In the genomic region with DNA sequence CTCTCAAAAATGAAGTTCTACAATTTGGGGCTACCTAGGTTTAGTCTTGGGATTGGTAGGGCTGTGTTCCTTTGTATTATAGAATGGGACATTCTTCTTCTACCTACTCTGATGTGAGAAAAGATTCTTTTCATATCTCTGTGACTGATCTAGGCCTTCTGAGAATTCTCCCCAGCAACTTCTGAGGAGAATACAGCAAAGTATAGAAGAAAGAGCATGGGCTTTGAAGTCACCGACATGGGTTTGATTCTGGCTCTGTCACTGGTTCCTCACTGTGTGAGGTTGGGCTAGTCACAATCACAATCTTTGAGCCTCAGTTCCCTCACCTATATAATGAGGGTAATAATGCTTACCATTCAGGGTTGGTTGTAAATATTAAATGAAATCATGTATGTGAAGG, we compare ENCODE assay signal across 14 cellular contexts. TPM values are rescaled to one million over a fixed set of nuclear protein-coding genes. Genes with fewer than 3 reads are reported as not detected.
A peak's percentile ranks its signal among the peaks of the same experiment; 100 is the strongest.
DNase-seq lines count a peak whose midpoint lies in the region; ATAC-seq and TF ChIP-seq lines count a peak whose summit lies in the region.
"Had no signal": no experiment of that assay in that cellular context is flagged by ENCODE, and none has a peak within 500 bp of the region (broad histone marks: within the 10 kb centered on the region; RNA-seq: fewer than 3 reads in every experiment).

No MANE protein-coding gene starts in this region.

- TF ChIP-seq CTCF in heart left ventricle (IDR thresholded peaks at IDR 0.05) (no peak), right atrium auricular region (IDR thresholded peaks at IDR 0.05) (no peak), transverse colon (IDR thresholded peaks at IDR 0.05) (no peak)
- no peak for TF ChIP-seq CTCF in activated CD8-positive, alpha-beta T cell treated with anti-CD3 and anti-CD28 coated beads for 36 hours (IDR thresholded peaks at IDR 0.05)

- TF ChIP-seq POLR2A in heart left ventricle (IDR thresholded peaks at IDR 0.05) (no peak), transverse colon (IDR thresholded peaks at IDR 0.05) (no peak)

- H3K4me1 ChIP-seq in heart left ventricle (peaks cover 9 to 83% (median 63%) of the 10 kb centered on the region in 12 donors), right atrium auricular region (peaks cover 0 to 73% of the 10 kb centered on the region in 2 donors), transverse colon (peaks cover 27 to 71% (median 57%) of the 10 kb centered on the region in 4 donors), aorta (ENCODE audit: control insufficient read depth in 1 of 2, insufficient read depth in 2 of 2, low read length in 2 of 2) (no peaks in the 10 kb centered on the region)

- H3K9me3 Mint-ChIP-seq in activated CD8-positive, alpha-beta T cell treated with anti-CD3 and anti-CD28 coated beads for 36 hours = no peaks in the 10 kb centered on the region
- H3K9me3 Mint-ChIP-seq in memory B cell = no peaks in the 10 kb centered on the region

- ATAC-seq in heart left ventricle = no peak
- no peak for ATAC-seq in activated CD8-positive, alpha-beta T cell treated with anti-CD3 and anti-CD28 coated beads for 36 hours
- no peak for ATAC-seq in memory B cell (ENCODE audit: low read depth)
- no peak for ATAC-seq in esophagus mucosa
- ATAC-seq in aorta (ENCODE audit: low FRiP score) = no peak

- in situ Hi-C loops in transverse colon (cut with MboI; ENCODE audit: low pct_ligation_motif_present in 1 of 4, low pct_unique_long_range_greater_than_20kb in 1 of 4, low sequenced_read_pairs in 3 of 4) = loop anchor here in 2 of 4 donors (25.0 kb wide), 1 partner anchor 180 kb away; a partner anchor contains a TSS

- CTCF ChIA-PET in activated CD8-positive, alpha-beta T cell treated with anti-CD3 and anti-CD28 coated beads for 36 hours (lab: Charles Lee) = interaction anchor here (0.8 to 22.8 kb wide), 4 partner anchors 9 to 88 kb away, joined by 3 to 460 read pairs (median 3); no protein-coding TSS in a partner anchor

- H3K9me3 ChIP-seq in heart left ventricle = no peaks in the 10 kb centered on the region
- no peaks in the 10 kb centered on the region for H3K9me3 ChIP-seq in right atrium auricular region
- H3K9me3 ChIP-seq in transverse colon = no peaks in the 10 kb centered on the region
- no peaks in the 10 kb centered on the region for H3K9me3 ChIP-seq in aorta (ENCODE audit: control insufficient read depth, low read length)
- H3K9me3 ChIP-seq: SJCRH30 had no signal

- POLR2A ChIA-PET in activated CD8-positive, alpha-beta T cell treated with anti-CD3 and anti-CD28 coated beads for 36 hours (lab: Charles Lee) = interaction anchor here (1.9 to 36.0 kb wide), 2 partner anchors 16 to 22 kb away, joined by 5 to 1266 read pairs; a partner anchor contains a TSS

- H3K4me1 Mint-ChIP-seq in activated CD8-positive, alpha-beta T cell treated with anti-CD3 and anti-CD28 coated beads for 36 hours (ENCODE audit: low read depth) = peaks cover 69% of the 10 kb centered on the region
- H3K4me1 Mint-ChIP-seq in memory B cell = peaks cover 30% of the 10 kb centered on the region

- intact Hi-C loops in heart left ventricle (cut with DNase I) = no loop called here
- intact Hi-C loops in activated CD8-positive, alpha-beta T cell treated with anti-CD3 and anti-CD28 coated beads for 36 hours (cut with micrococcal nuclease) = no loop called here
- intact Hi-C loops in transverse colon (cut with DNase I; ENCODE audit: low total_unique reads) = no loop called here
- intact Hi-C loops in aorta (cut with DNase I) = no loop called here

- no peak for TF ChIP-seq EP300 in transverse colon (IDR thresholded peaks at IDR 0.05; ENCODE audit: low read depth)

- 35 to 55% (median 51%) methylated on average over 1 of the region's 1 CpG for WGBS in heart left ventricle, 4 donors
- 55 to 75% methylated on average over 1 of the region's 1 CpG for WGBS in transverse colon (ENCODE audit: low coverage in 1 of 2), 2 donors
- WGBS in aorta, 2 donors = 32% methylated on average over 1 of the region's 1 CpG

- no peak overlapping the region for H3K4me3 Mint-ChIP-seq in activated CD8-positive, alpha-beta T cell treated with anti-CD3 and anti-CD28 coated beads for 36 hours
- H3K4me3 Mint-ChIP-seq in memory B cell = no peak overlapping the region

- H3K27ac Mint-ChIP-seq in activated CD8-positive, alpha-beta T cell treated with anti-CD3 and anti-CD28 coated beads for 36 hours = peak overlapping the region; percentile 82
- peak overlapping the region; percentile 77 for H3K27ac Mint-ChIP-seq in memory B cell

- H3K4me3 ChIP-seq in heart left ventricle (no peak overlapping the region), right atrium auricular region (no peak overlapping the region), transverse colon (no peak overlapping the region), aorta (ENCODE audit: low read length in 2 of 2) (no peak overlapping the region)
- H3K4me3 ChIP-seq: SJCRH30 had no signal

- no peaks in the 10 kb centered on the region for H3K27me3 ChIP-seq in heart left ventricle
- H3K27me3 ChIP-seq in right atrium auricular region = no peaks in the 10 kb centered on the region
- H3K27me3 ChIP-seq in transverse colon = no peaks in the 10 kb centered on the region
- H3K27me3 ChIP-seq in aorta (ENCODE audit: control insufficient read depth in 1 of 2, insufficient read depth in 2 of 2, low read length in 1 of 2) = no peaks in the 10 kb centered on the region
- H3K27me3 ChIP-seq: SJCRH30 had no signal

- peaks cover 30% of the 10 kb centered on the region for H3K36me3 Mint-ChIP-seq in activated CD8-positive, alpha-beta T cell treated with anti-CD3 and anti-CD28 coated beads for 36 hours (ENCODE audit: low read depth)
- H3K36me3 Mint-ChIP-seq in memory B cell = peaks cover 11% of the 10 kb centered on the region

- H3K36me3 ChIP-seq in heart left ventricle = peaks cover 0 to 39% (median 19%) of the 10 kb centered on the region in 9 donors
- H3K36me3 ChIP-seq in right atrium auricular region = peaks cover 28% of the 10 kb centered on the region
- H3K36me3 ChIP-seq in transverse colon = peaks cover 0 to 8% (median 0%) of the 10 kb centered on the region in 4 donors
- peaks cover 3 to 5% of the 10 kb centered on the region in 2 donors for H3K36me3 ChIP-seq in aorta (ENCODE audit: control insufficient read depth in 1 of 2, insufficient read depth in 2 of 2, low read length in 1 of 2)

- DNase-seq in heart left ventricle = no peak
- no peak for DNase-seq in right atrium auricular region (ENCODE audit: low spot score)
- no peak for DNase-seq in activated CD8-positive, alpha-beta T cell treated with anti-CD3 and anti-CD28 coated beads for 36 hours
- no peak for DNase-seq in memory B cell (ENCODE audit: low spot score in 2 of 2)
- DNase-seq in transverse colon = no peak
- no peak for DNase-seq in aorta
- no peak for DNase-seq in stimulated activated CD4-positive, alpha-beta T cell treated with anti-CD3 and anti-CD28 coated beads, Interleukin-1b, Interleukin-23, amount 100 ng/mL, for 48 hours
- DNase-seq: activated CD4-positive, CD25-positive, alpha-beta regulatory T cell; activated gamma-delta T cell; AML-193; SJCRH30 had no signal

- H3K27ac ChIP-seq in heart left ventricle = peak overlapping the region in 7 of 12 donors; percentile 11 to 96 (median 75)
- H3K27ac ChIP-seq in right atrium auricular region = peak overlapping the region in 1 of 2 donors; percentile 68
- peak overlapping the region; percentile 55 to 99 (median 78) for H3K27ac ChIP-seq in transverse colon
- no peak overlapping the region for H3K27ac ChIP-seq in aorta (ENCODE audit: low read depth in 1 of 2, low read length in 2 of 2)
- H3K27ac ChIP-seq: SJCRH30 had no signal

- H3K27me3 Mint-ChIP-seq in activated CD8-positive, alpha-beta T cell treated with anti-CD3 and anti-CD28 coated beads for 36 hours = no peaks in the 10 kb centered on the region
- H3K27me3 Mint-ChIP-seq in memory B cell = no peaks in the 10 kb centered on the region

RNA-seq across cellular contexts. Expression of a gene that starts 5.0 kb away (rescaled TPM):
- total RNA-seq in heart left ventricle (10 to 100 TPM; 38.4 to 82.9 (median 67.2) TPM), right atrium auricular region (10 to 100 TPM; 37.1 to 68.9 TPM), transverse colon (100 to 1,000 TPM in 2 of 4 donors, 10 to 100 TPM in 2; 59.1 to 160 (median 112) TPM), esophagus mucosa (29.1 TPM), aorta (100 to 1,000 TPM; 138 to 146 TPM)
- polyA plus RNA-seq in heart left ventricle (10 to 100 TPM; 61.3 to 65.6 TPM), aorta (100 to 1,000 TPM in 1 of 2 donors, 10 to 100 TPM in 1; 22.7 to 149 TPM)
- total RNA-seq in activated CD8-positive, alpha-beta T cell treated with anti-CD3 and anti-CD28 coated beads for 36 hours = 10 to 100 TPM; 26.4 to 28.5 TPM

RNA-seq across cellular contexts. Expression of a gene that starts 10.8 kb away (rescaled TPM):
- total RNA-seq in heart left ventricle (not detected), right atrium auricular region (not detected), transverse colon (not detected), esophagus mucosa (not detected), aorta (not detected)
- polyA plus RNA-seq in heart left ventricle (not detected), aorta (not detected)
- not detected for total RNA-seq in activated CD8-positive, alpha-beta T cell treated with anti-CD3 and anti-CD28 coated beads for 36 hours
- total RNA-seq: MCF 10A, mesenteric fat pad, SJCRH30 had no signal

RNA-seq across cellular contexts. Expression of a gene that starts 11.1 kb away (rescaled TPM):
- 100 to 1,000 TPM; 108 to 394 (median 167) TPM for total RNA-seq in heart left ventricle
- 100 to 1,000 TPM; 258 to 460 TPM for polyA plus RNA-seq in heart left ventricle
- total RNA-seq in right atrium auricular region = 100 to 1,000 TPM; 398 to 533 TPM
- 100 to 1,000 TPM; 226 to 244 TPM for total RNA-seq in activated CD8-positive, alpha-beta T cell treated with anti-CD3 and anti-CD28 coated beads for 36 hours
- total RNA-seq in transverse colon = 100 to 1,000 TPM; 303 to 452 (median 386) TPM
- 84.0 TPM for total RNA-seq in esophagus mucosa
- 100 to 1,000 TPM; 197 to 233 TPM for total RNA-seq in aorta
- 1,000 to 10,000 TPM in 1 of 2 donors, 100 to 1,000 TPM in 1; 849 to 1,017 TPM for polyA plus RNA-seq in aorta

RNA-seq across cellular contexts. Expression of a gene that starts 18.4 kb away (rescaled TPM):
- total RNA-seq in heart left ventricle (10 to 100 TPM in 6 of 9 donors, 1 to 10 TPM in 3; 4.6 to 30.9 (median 11.6) TPM), right atrium auricular region (10 to 100 TPM in 1 of 2 donors, 1 to 10 TPM in 1; 9.7 to 36.9 TPM), transverse colon (10 to 100 TPM in 2 of 4 donors, 1 to 10 TPM in 2; 7.2 to 14.1 (median 9.6) TPM), esophagus mucosa (3.7 TPM), aorta (10 to 100 TPM; 59.0 to 79.5 TPM)
- polyA plus RNA-seq in heart left ventricle (10 to 100 TPM; 10.4 to 22.1 TPM), aorta (100 to 1,000 TPM in 1 of 2 donors, 10 to 100 TPM in 1; 14.7 to 116 TPM)
- total RNA-seq in activated CD8-positive, alpha-beta T cell treated with anti-CD3 and anti-CD28 coated beads for 36 hours = 100 to 1,000 TPM; 315 to 330 TPM

RNA-seq across cellular contexts. Expression of a gene that starts 18.4 kb away (rescaled TPM):
- total RNA-seq in heart left ventricle (10 to 100 TPM in 2 of 9 donors, 1 to 10 TPM in 7; 3.5 to 63.2 (median 5.9) TPM), right atrium auricular region (1 to 10 TPM; 3.7 to 7.5 TPM), transverse colon (10 to 100 TPM; 21.7 to 49.0 (median 36.1) TPM), esophagus mucosa (17.8 TPM), aorta (10 to 100 TPM; 29.8 to 42.3 TPM)
- polyA plus RNA-seq in heart left ventricle (1 to 10 TPM; 6.6 to 6.7 TPM), aorta (10 to 100 TPM; 10.1 to 25.7 TPM)
- total RNA-seq in activated CD8-positive, alpha-beta T cell treated with anti-CD3 and anti-CD28 coated beads for 36 hours = 100 to 1,000 TPM; 485 to 489 TPM

Comparison
In these comparisons a context has a peak if more than half of its experiments do, and no peak if none do; other contexts are left out.
1. H3K27ac ChIP-seq: peak in heart left ventricle (7 of 12) and transverse colon (4 of 4); none in aorta (0 of 2).